Comparison of ENCODE assay signal across 8 cellular contexts in the genomic region with DNA sequence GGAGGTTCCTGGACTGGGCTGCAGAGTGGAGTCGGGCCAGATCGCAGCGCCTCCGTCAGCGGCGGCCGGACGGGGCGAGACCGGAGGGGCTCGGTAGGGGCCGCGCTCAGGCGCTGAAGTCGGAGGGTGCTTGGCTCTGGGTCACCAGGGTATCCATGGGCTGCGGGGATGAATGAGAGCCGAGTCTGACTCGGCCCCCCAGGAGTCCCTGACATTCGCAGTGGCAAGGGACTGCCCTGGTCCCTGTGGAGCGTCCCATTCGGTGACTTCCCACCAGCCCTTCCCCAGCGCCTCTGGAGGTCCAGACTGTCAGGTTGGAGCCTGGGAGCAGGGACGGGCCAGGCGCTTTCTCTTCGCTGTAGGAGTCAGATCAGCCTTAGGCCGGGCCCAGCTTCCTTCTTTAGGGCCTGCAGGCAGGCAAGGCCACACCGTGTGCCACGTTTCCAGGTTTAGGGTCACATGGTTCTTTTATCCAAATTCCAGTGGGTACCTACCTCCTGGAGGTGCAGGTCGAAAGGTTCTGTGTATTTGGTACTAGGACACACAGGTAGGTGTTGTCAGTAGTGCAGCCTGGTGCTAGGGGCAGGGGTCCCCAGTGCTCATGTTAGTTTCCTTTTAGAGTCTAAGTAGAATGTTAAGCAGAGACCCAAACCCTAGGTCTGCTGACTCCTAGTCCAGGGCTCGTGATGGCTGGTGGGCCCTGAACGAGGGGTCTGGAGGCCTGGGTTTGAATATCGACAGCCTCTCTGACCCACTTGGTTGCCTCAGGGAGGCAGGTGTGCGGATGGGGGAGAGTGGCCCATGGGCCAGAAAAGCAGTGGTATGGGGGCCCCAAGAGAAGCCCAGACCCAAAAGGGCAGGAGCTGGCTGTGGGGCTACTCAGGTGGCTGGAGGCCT. TPM values are rescaled to one million over a fixed set of nuclear protein-coding genes. Genes with fewer than 3 reads are reported as not detected.
DNase-seq lines count a peak whose midpoint lies in the region; ATAC-seq and TF ChIP-seq lines count a peak whose summit lies in the region.

No MANE protein-coding gene starts in this region.

- H3K4me3 ChIP-seq in GM06990 (replicated peaks; ENCODE audit: low read depth, low read length) (peak overlapping the region; percentile 81), iPS-18c (ENCODE audit: insufficient read depth, low read depth, low read length) (peak overlapping the region; percentile 93)

- DNase-seq in GM06990 (ENCODE audit: extremely low read depth, insufficient read length): no peak
- no peak for DNase-seq in activated naive CD8-positive, alpha-beta T cell treated with anti-CD3 and anti-CD28 coated beads for 36 hours
- DNase-seq in stimulated activated naive B cell treated with anti-CD40 and anti-IgM and Interleukin-4, amounts not matched to agents 10 μg/mL and 1 μg/mL and 100 μg/mL, for 72 hours: no peak
- DNase-seq in midbrain (lab: John Stamatoyannopoulos, UW): no peak
- no peak for DNase-seq in stimulated activated CD4-positive, alpha-beta T cell treated with anti-CD3 and anti-CD28 coated beads, Interleukin-4, amount 100 ng/mL, for 1 hour

- H3K27me3 ChIP-seq in GM06990 (replicated peaks; ENCODE audit: control insufficient read depth, insufficient read depth, low read length): no peaks in the 10 kb centered on the region; the same call in 1 of the 2 replicates

- no peaks in the 10 kb centered on the region; the same call in 1 of the 2 replicates for H3K36me3 ChIP-seq in GM06990 (ENCODE audit: control insufficient read depth, insufficient read depth, low read length)

- TF ChIP-seq CTCF in GM06990 (IDR thresholded peaks at IDR 0.05; ENCODE audit: insufficient read depth, low read length, poor library complexity, severe bottlenecking): no peak

- peaks cover 2% of the 10 kb centered on the region for H3K9me3 ChIP-seq in iPS-18c (ENCODE audit: control insufficient read depth, insufficient read depth, low read length)

- ATAC-seq in HG03159 (IDR thresholded peaks at IDR 0.05; ENCODE audit: unreplicated experiment) (peak; percentile 17), GM18520 (IDR thresholded peaks at IDR 0.05; ENCODE audit: unreplicated experiment) (no peak)
- ATAC-seq in stimulated activated naive B cell treated with anti-CD40 and anti-IgM and Interleukin-4, amounts not matched to agents 10 μg/mL and 1 μg/mL and 100 μg/mL, for 72 hours (replicated peaks): peak; percentile 12 to 30

- H3K4me1 Mint-ChIP-seq in activated naive CD8-positive, alpha-beta T cell treated with anti-CD3 and anti-CD28 coated beads for 36 hours: peaks cover 15% of the 10 kb centered on the region
- H3K4me1 Mint-ChIP-seq in stimulated activated naive B cell treated with anti-CD40 and anti-IgM and Interleukin-4, amounts not matched to agents 10 μg/mL and 1 μg/mL and 100 μg/mL, for 72 hours: peaks cover 41 to 65% of the 10 kb centered on the region in 2 donors

- no peaks in the 10 kb centered on the region for H3K27me3 Mint-ChIP-seq in activated naive CD8-positive, alpha-beta T cell treated with anti-CD3 and anti-CD28 coated beads for 36 hours
- H3K27me3 Mint-ChIP-seq in stimulated activated naive B cell treated with anti-CD40 and anti-IgM and Interleukin-4, amounts not matched to agents 10 μg/mL and 1 μg/mL and 100 μg/mL, for 72 hours: no peaks in the 10 kb centered on the region

- no peak overlapping the region for H3K27ac Mint-ChIP-seq in activated naive CD8-positive, alpha-beta T cell treated with anti-CD3 and anti-CD28 coated beads for 36 hours
- H3K27ac Mint-ChIP-seq in stimulated activated naive B cell treated with anti-CD40 and anti-IgM and Interleukin-4, amounts not matched to agents 10 μg/mL and 1 μg/mL and 100 μg/mL, for 72 hours: peak overlapping the region; percentile 65

- no peaks in the 10 kb centered on the region for H3K9me3 Mint-ChIP-seq in activated naive CD8-positive, alpha-beta T cell treated with anti-CD3 and anti-CD28 coated beads for 36 hours
- no peaks in the 10 kb centered on the region for H3K9me3 Mint-ChIP-seq in stimulated activated naive B cell treated with anti-CD40 and anti-IgM and Interleukin-4, amounts not matched to agents 10 μg/mL and 1 μg/mL and 100 μg/mL, for 72 hours

- H3K36me3 Mint-ChIP-seq in activated naive CD8-positive, alpha-beta T cell treated with anti-CD3 and anti-CD28 coated beads for 36 hours: no peaks in the 10 kb centered on the region
- no peaks in the 10 kb centered on the region for H3K36me3 Mint-ChIP-seq in stimulated activated naive B cell treated with anti-CD40 and anti-IgM and Interleukin-4, amounts not matched to agents 10 μg/mL and 1 μg/mL and 100 μg/mL, for 72 hours

- H3K4me3 Mint-ChIP-seq in activated naive CD8-positive, alpha-beta T cell treated with anti-CD3 and anti-CD28 coated beads for 36 hours: peak overlapping the region; percentile 53
- H3K4me3 Mint-ChIP-seq in stimulated activated naive B cell treated with anti-CD40 and anti-IgM and Interleukin-4, amounts not matched to agents 10 μg/mL and 1 μg/mL and 100 μg/mL, for 72 hours: peak overlapping the region; percentile 81 to 92

RNA-seq across cellular contexts. Expression of a gene that starts 1.2 kb away (rescaled TPM):
- 1 to 10 TPM; 5.5 to 6.5 TPM for total RNA-seq in activated naive CD8-positive, alpha-beta T cell treated with anti-CD3 and anti-CD28 coated beads for 36 hours

RNA-seq across cellular contexts. Expression of a gene that starts 15.7 kb away (rescaled TPM):
- not detected for total RNA-seq in activated naive CD8-positive, alpha-beta T cell treated with anti-CD3 and anti-CD28 coated beads for 36 hours
